In the genomic region with DNA sequence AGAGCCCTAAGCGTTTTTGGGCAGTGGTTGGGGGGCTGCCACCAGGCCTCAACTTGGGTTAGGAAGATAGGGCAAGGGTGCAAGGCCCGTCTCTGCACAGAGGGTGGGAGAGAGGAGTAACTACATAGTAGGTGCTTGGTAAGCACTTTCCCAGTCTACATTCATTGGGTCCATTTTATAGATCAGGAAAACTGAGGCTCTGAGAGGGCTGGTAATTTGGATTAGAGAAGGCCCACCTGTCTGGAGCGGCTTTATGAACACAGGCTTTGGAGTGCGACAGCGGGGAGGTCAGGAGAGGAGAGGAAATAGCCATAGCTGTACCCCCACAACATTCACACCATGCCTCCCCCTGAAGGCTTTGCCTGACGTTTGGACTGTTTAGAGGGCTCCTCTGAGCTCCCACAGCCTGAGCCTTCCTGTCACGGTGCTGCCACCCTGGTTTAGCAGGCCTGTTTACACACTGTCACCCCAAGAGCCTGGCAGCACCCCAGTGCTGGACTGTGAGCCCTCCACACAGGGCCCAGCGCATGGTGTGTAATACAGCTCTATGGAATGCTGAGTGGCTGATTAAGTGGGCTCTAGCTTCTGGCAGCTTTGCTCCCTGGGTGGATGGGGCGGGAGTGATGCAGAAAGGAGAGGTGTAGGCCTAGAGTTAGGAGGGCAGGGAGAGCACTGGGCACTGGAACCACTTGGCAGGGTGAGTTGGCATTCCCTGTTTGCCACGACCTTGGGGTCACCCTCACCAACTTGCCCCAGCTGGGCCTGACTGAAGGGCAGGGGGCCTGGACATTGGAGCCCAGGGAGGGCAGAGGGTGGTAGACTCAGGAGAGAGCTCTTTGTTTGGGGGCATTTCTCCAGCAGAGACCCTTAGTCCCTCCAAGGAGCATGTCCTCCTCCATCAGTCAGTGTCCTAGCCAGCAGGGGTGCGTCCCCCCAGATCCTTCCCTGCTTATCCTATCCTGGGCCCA, we compare ENCODE assay signal across 13 cellular contexts.
DNase-seq lines count a peak whose midpoint lies in the region; ATAC-seq, FAIRE-seq and TF ChIP-seq lines count a peak whose summit lies in the region.
"Had no signal": no experiment of that assay in that cellular context is flagged by ENCODE, and none has a peak within 500 bp of the region (broad histone marks: within the 10 kb centered on the region; RNA-seq: fewer than 3 reads in every experiment).

No MANE protein-coding gene starts in this region.

- H3K27ac ChIP-seq in A549 (peak overlapping the region in 1 of 2 experiments; percentile 3; a peak in 1 of 6 replicates), gastroesophageal sphincter (peak overlapping the region in 3 of 4 donors; percentile 8 to 37 (median 28))
- H3K27ac ChIP-seq: hepatocyte had no signal

- no peak for TF ChIP-seq RAD21 in A549 (conservative IDR thresholded peaks at IDR 0.05 in 1 of 2, IDR thresholded peaks at IDR 0.05 in 1 of 2)

- H3K27me3 Mint-ChIP-seq in naive B cell, result no peaks in the 10 kb centered on the region

- CTCF ChIA-PET in A549 (lab: Yijun Ruan, JAX), result interaction anchor here (0.9 to 4.2 kb wide), 8 partner anchors 9 to 164 kb away, joined by 3 to 20 read pairs (median 4); a partner anchor contains a TSS

- no peaks in the 10 kb centered on the region for H3K36me3 ChIP-seq in gastroesophageal sphincter
- H3K36me3 ChIP-seq: BE2C had no signal

- WGBS in A549 (ENCODE audit: missing lambda C conversion rate), result 78% methylated on average over 11 of the region's 11 CpGs
- WGBS in gastroesophageal sphincter (ENCODE audit: low coverage in 1 of 2), 2 donors, result 81 to 93% methylated on average over 3 to 5 of the region's 11 CpGs

- no peaks in the 10 kb centered on the region for H3K36me3 Mint-ChIP-seq in naive B cell

- FAIRE-seq in A549 (lab: Jason Lieb, UNC) (no peak), RCC 7860 (lab: Jason Lieb, UNC) (no peak)
- FAIRE-seq: small intestine had no signal

- peak overlapping the region in 5 of 6 donors; percentile 56 to 99 (median 81) for H3K27ac Mint-ChIP-seq in naive B cell

- TF ChIP-seq EP300 in A549 (IDR thresholded peaks at IDR 0.05), result no peak
- TF ChIP-seq EP300 in gastroesophageal sphincter (IDR thresholded peaks at IDR 0.05), result no peak

- no peak overlapping the region for H3K4me2 ChIP-seq in A549
- H3K4me2 ChIP-seq: hepatocyte had no signal

- H3K4me1 ChIP-seq in A549, result peaks cover 26% of the 10 kb centered on the region
- H3K4me1 ChIP-seq in gastroesophageal sphincter, result peaks cover 0 to 89% (median 20%) of the 10 kb centered on the region in 3 donors

- peaks cover 60 to 93% (median 92%) of the 10 kb centered on the region in 3 donors for H3K4me1 Mint-ChIP-seq in naive B cell

- no peak for ATAC-seq in A549
- no peak for ATAC-seq in gastroesophageal sphincter
- no peak for ATAC-seq in naive B cell (ENCODE audit: low read depth in 2 of 2)
- no peak for ATAC-seq in GM18858 (IDR thresholded peaks at IDR 0.05; ENCODE audit: unreplicated experiment)
- no peak for ATAC-seq in HG02759 (IDR thresholded peaks at IDR 0.05; ENCODE audit: unreplicated experiment)

- H3K4me3 ChIP-seq in A549, result no peak overlapping the region
- no peak overlapping the region for H3K4me3 ChIP-seq in gastroesophageal sphincter
- H3K4me3 ChIP-seq: hepatocyte had no signal

- TF ChIP-seq POLR2A in A549 (IDR thresholded peaks at IDR 0.05; ENCODE audit: low read length) (no peak), gastroesophageal sphincter (IDR thresholded peaks at IDR 0.05) (no peak)

- H3K9me3 Mint-ChIP-seq in naive B cell, result no peaks in the 10 kb centered on the region

- POLR2A ChIA-PET in A549 (lab: Yijun Ruan, JAX), result no interaction called here

- no peaks in the 10 kb centered on the region for H3K9me3 ChIP-seq in A549
- H3K9me3 ChIP-seq in gastroesophageal sphincter, result no peaks in the 10 kb centered on the region
- H3K9me3 ChIP-seq: BE2C had no signal

- H3K27me3 ChIP-seq in gastroesophageal sphincter, result no peaks in the 10 kb centered on the region
- H3K27me3 ChIP-seq: BE2C, hepatocyte had no signal

- peak overlapping the region in 7 of 8 donors; percentile 12 to 95 (median 77) for H3K4me3 Mint-ChIP-seq in naive B cell

- TF ChIP-seq CTCF in A549 (IDR thresholded peaks at IDR 0.05) (no peak), gastroesophageal sphincter (IDR thresholded peaks at IDR 0.05) (no peak)

- DNase-seq in A549 (ENCODE audit: low read depth in 1 of 2, low spot score in 1 of 2), result no peak
- peak; percentile 22 for DNase-seq in DMS79 treated with DMSO at 0.1 percent for 48 hours (lab: John Stamatoyannopoulos, UW)
- no peak for DNase-seq in naive B cell
- DNase-seq in RCC 7860 (ENCODE audit: low spot score), result no peak
- DNase-seq in HPDE6-E6E7 (ENCODE audit: extremely low spot score), result no peak
- DNase-seq: activated CD8-positive, alpha-beta memory T cell treated with anti-CD3 and anti-CD28 coated beads for 24 hours; activated effector memory CD4-positive, alpha-beta T cell treated with Interleukin-2 at 50 U/mL for 16 hours; small intestine had no signal

TF ChIP-seq in A549, 52 proteins besides CTCF, POLR2A, EP300 and RAD21:
- TF ChIP-seq SMC3 (IDR thresholded peaks at IDR 0.05), result no peak
- TF ChIP-seq KDM1A (IDR thresholded peaks at IDR 0.05; ENCODE audit: low read depth), result peak; percentile 74; the same call in 1 of the 2 replicates
TF ChIP-seq in A549: peak in this region for 1.
